Comparison of ENCODE assay signal across 10 cellular contexts in genomic region chr6:42118162-42119001, GRCh38. TPM values are rescaled to one million over a fixed set of nuclear protein-coding genes. Genes with fewer than 3 reads are reported as not detected.
DNase-seq lines count a peak whose midpoint lies in the region; ATAC-seq and TF ChIP-seq lines count a peak whose summit lies in the region.
"Had no signal": no experiment of that assay in that cellular context is flagged by ENCODE, and none has a peak within 500 bp of the region (broad histone marks: within the 10 kb centered on the region; RNA-seq: fewer than 3 reads in every experiment).

No MANE protein-coding gene starts in this region.

- ATAC-seq in GM19452 (IDR thresholded peaks at IDR 0.05; ENCODE audit: unreplicated experiment), result no peak

- H3K27me3 Mint-ChIP-seq in CD4-positive, alpha-beta memory T cell, result peaks cover 5 to 8% of the 10 kb centered on the region in 2 donors

- H3K27ac ChIP-seq in duodenal mucosa (ENCODE audit: low read depth, low read length) (peak overlapping the region; percentile 93), muscle layer of duodenum (ENCODE audit: low read length) (peak overlapping the region; percentile 75)
- no peak overlapping the region for H3K27ac ChIP-seq in CD4-positive, alpha-beta memory T cell (ENCODE audit: low read depth, low read length)

- no peaks in the 10 kb centered on the region for H3K9me3 ChIP-seq in duodenal mucosa (ENCODE audit: control insufficient read depth in 1 of 2, low read length in 2 of 2)
- H3K9me3 ChIP-seq in muscle layer of duodenum (ENCODE audit: control insufficient read depth in 1 of 2, low read length in 2 of 2), result no peaks in the 10 kb centered on the region
- H3K9me3 ChIP-seq in CD4-positive, alpha-beta memory T cell (ENCODE audit: control insufficient read depth in 1 of 2, low read length in 2 of 2), result no peaks in the 10 kb centered on the region

- no peak for TF ChIP-seq CTCF in AG10803 (conservative IDR thresholded peaks at IDR 0.05; ENCODE audit: low read length)

- H3K9ac ChIP-seq in duodenal mucosa (ENCODE audit: low read depth in 1 of 2, low read length in 2 of 2), result peak overlapping the region; percentile 70

- intact Hi-C loops in CD4-positive, alpha-beta memory T cell (cut with micrococcal nuclease), result no loop called here

- CTCF ChIA-PET in CD4-positive, alpha-beta memory T cell (lab: Charles Lee; ENCODE audit: partially characterized antibody), result interaction anchor here (0.7 to 1.3 kb wide), 3 partner anchors 14 to 429 kb away, joined by 3 to 4 read pairs (median 4); no protein-coding TSS in a partner anchor

- no peak overlapping the region for H3K27ac Mint-ChIP-seq in CD4-positive, alpha-beta memory T cell
- H3K27ac Mint-ChIP-seq: CD8-positive, alpha-beta memory T cell; natural killer cell treated with Interleukin-12 subunit alpha and Interleukin-12 subunit beta and Interleukin-15 and Interleukin-18, amount 100 ng/mL, for 72 hours had no signal

- POLR2A ChIA-PET in CD4-positive, alpha-beta memory T cell (lab: Charles Lee; ENCODE audit: partially characterized antibody), result no interaction called here

- no peaks in the 10 kb centered on the region for H3K36me3 Mint-ChIP-seq in CD4-positive, alpha-beta memory T cell
- H3K36me3 Mint-ChIP-seq: CD8-positive, alpha-beta memory T cell; natural killer cell treated with Interleukin-12 subunit alpha and Interleukin-12 subunit beta and Interleukin-15 and Interleukin-18, amount 100 ng/mL, for 72 hours had no signal

- H3K4me3 ChIP-seq in AG10803 (ENCODE audit: low read length), result no peak overlapping the region
- no peak overlapping the region for H3K4me3 ChIP-seq in duodenal mucosa (ENCODE audit: low read depth in 1 of 2, low read length in 2 of 2)
- no peak overlapping the region for H3K4me3 ChIP-seq in muscle layer of duodenum (ENCODE audit: low read depth in 1 of 2, low read length in 2 of 2)
- H3K4me3 ChIP-seq in CD4-positive, alpha-beta memory T cell (ENCODE audit: low read length in 2 of 2), result no peak overlapping the region

- H3K27me3 ChIP-seq in duodenal mucosa (ENCODE audit: control insufficient read depth in 1 of 2, insufficient read depth in 2 of 2, low read length in 2 of 2) (no peaks in the 10 kb centered on the region), muscle layer of duodenum (ENCODE audit: low read depth, low read length) (no peaks in the 10 kb centered on the region)
- no peaks in the 10 kb centered on the region for H3K27me3 ChIP-seq in CD4-positive, alpha-beta memory T cell (ENCODE audit: insufficient read depth, low read length)

- H3K36me3 ChIP-seq in duodenal mucosa (ENCODE audit: control insufficient read depth in 1 of 2, insufficient read depth in 2 of 2, low read length in 2 of 2) (no peaks in the 10 kb centered on the region), muscle layer of duodenum (ENCODE audit: control insufficient read depth in 1 of 2, insufficient read depth in 2 of 2, low read length in 2 of 2) (no peaks in the 10 kb centered on the region)
- no peaks in the 10 kb centered on the region for H3K36me3 ChIP-seq in CD4-positive, alpha-beta memory T cell (ENCODE audit: insufficient read depth, low read length)

- H3K4me3 Mint-ChIP-seq in CD4-positive, alpha-beta memory T cell, result no peak overlapping the region
- H3K4me3 Mint-ChIP-seq: CD8-positive, alpha-beta memory T cell; natural killer cell treated with Interleukin-12 subunit alpha and Interleukin-12 subunit beta and Interleukin-15 and Interleukin-18, amount 100 ng/mL, for 72 hours had no signal

- H3K4me1 ChIP-seq in duodenal mucosa (ENCODE audit: control insufficient read depth in 1 of 2, insufficient read depth in 2 of 2, low read length in 2 of 2) (peaks cover 50 to 51% of the 10 kb centered on the region in 2 donors), muscle layer of duodenum (ENCODE audit: control insufficient read depth in 1 of 2, insufficient read depth in 2 of 2, low read length in 2 of 2) (peaks cover 3 to 5% of the 10 kb centered on the region in 2 donors)
- H3K4me1 ChIP-seq in CD4-positive, alpha-beta memory T cell (ENCODE audit: insufficient read depth, low read length), result no peaks in the 10 kb centered on the region

- DNase-seq in AG10803 (ENCODE audit: low read depth) (peak; percentile 55), LoVo (ENCODE audit: low spot score) (peak; percentile 92), NCI-H146 (lab: John Stamatoyannopoulos, UW) (no peak)
- DNase-seq in effector CD8-positive, alpha-beta T cell (lab: John Stamatoyannopoulos, UW), result no peak
- no peak for DNase-seq in CD4-positive, alpha-beta memory T cell
- DNase-seq: CD8-positive, alpha-beta memory T cell had no signal

- H3K9me3 Mint-ChIP-seq in CD4-positive, alpha-beta memory T cell, result no peaks in the 10 kb centered on the region
- H3K9me3 Mint-ChIP-seq: CD8-positive, alpha-beta memory T cell; natural killer cell treated with Interleukin-12 subunit alpha and Interleukin-12 subunit beta and Interleukin-15 and Interleukin-18, amount 100 ng/mL, for 72 hours had no signal

- no peaks in the 10 kb centered on the region for H3K4me1 Mint-ChIP-seq in CD4-positive, alpha-beta memory T cell
- H3K4me1 Mint-ChIP-seq: CD8-positive, alpha-beta memory T cell had no signal

RNA-seq across cellular contexts. Expression of gene C6orf132, which starts 24.0 kb away (rescaled TPM):
- not detected for total RNA-seq in CD4-positive, alpha-beta memory T cell
- polyA plus RNA-seq in CD4-positive, alpha-beta memory T cell, result not detected
- polyA plus RNA-seq: CD8-positive, alpha-beta memory T cell had no signal

RNA-seq across cellular contexts. Expression of gene GUCA1A, which starts 54.8 kb away (rescaled TPM):
- total RNA-seq in CD4-positive, alpha-beta memory T cell, result not detected
- polyA plus RNA-seq in CD4-positive, alpha-beta memory T cell, result not detected
- total RNA-seq: CD8-positive, alpha-beta memory T cell; natural killer cell treated with Interleukin-12 subunit alpha and Interleukin-12 subunit beta and Interleukin-15 and Interleukin-18, amount 100 ng/mL, for 72 hours had no signal
- polyA plus RNA-seq: CD8-positive, alpha-beta memory T cell had no signal

Comparison
In these comparisons a context has a peak if more than half of its experiments do, and no peak if none do; other contexts are left out.
1. DNase-seq: peak in AG10803 (single experiment) and LoVo (single experiment); none in effector CD8-positive, alpha-beta T cell (single experiment), NCI-H146 (single experiment) and CD4-positive, alpha-beta memory T cell (0 of 5).